ENCODE assay signal across 1 cellular context in genomic region chr4:99808260-99808857, GRCh38.
TF ChIP-seq lines count a peak whose summit lies in the region.

No MANE protein-coding gene starts in this region.

TF ChIP-seq in GM12878, 131 proteins besides CTCF, POLR2A, EP300 and RAD21 (continued from another document):
- TF ChIP-seq ZBTB40 (IDR thresholded peaks at IDR 0.05; ENCODE audit: borderline replicate concordance), result no peak
